In the genomic region with DNA sequence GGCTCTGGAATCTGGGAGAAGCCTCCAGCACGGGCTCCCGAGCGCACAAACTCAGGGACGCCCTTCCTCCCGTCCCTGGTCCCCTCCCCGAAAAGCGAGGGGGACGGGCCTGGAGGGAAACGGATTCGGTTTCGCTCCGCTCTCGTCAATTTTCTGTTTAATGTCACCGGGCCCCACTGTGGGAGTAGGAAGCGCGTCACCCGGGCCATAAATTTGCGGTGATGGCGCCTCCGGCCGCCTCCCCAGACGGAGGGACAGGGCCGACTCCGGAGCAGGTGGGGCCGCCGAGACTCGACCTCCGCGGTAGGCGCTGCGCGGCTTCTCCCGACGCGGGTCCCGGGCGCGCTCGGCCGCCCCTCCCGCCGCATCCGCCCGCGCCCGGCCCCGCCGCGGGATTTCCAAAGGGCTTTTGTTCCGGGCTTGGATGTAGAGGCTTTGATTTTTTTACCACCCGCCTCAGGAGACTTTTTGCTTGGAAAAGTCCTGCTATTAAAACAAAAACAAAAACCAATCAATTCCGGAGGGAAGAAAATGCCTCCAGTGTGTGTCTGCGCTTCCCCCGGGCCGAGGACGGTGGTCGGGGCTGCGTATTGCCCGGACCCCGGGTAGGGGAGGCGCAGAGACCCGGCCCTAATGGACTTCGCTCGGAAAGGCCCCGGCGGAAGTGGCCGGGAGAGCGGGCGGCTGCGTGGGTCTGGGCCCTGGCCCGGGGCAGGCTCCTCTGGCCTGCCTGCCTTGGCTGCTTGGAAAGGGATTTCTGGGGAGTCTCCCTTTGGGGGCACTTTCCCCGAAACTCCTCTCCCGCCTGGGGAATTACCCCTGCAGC, we compare ENCODE assay signal across 8 cellular contexts. TPM values are rescaled to one million over a fixed set of nuclear protein-coding genes. Genes with fewer than 3 reads are reported as not detected.
DNase-seq lines count a peak whose midpoint lies in the region; ATAC-seq, FAIRE-seq and TF ChIP-seq lines count a peak whose summit lies in the region.

No MANE protein-coding gene starts in this region.

- peak overlapping the region; percentile 87 for H3K4me3 ChIP-seq in SK-N-MC
- H3K4me3 ChIP-seq in HepG2 (replicated peaks in 1 of 3; ENCODE audit: insufficient read depth in 1 of 3, low read depth in 2 of 3, low read length in 3 of 3) = peak overlapping the region; percentile 68 to 76 (median 70)

- ATAC-seq in HepG2 (peak; percentile 14), HG03095 (IDR thresholded peaks at IDR 0.05; ENCODE audit: unreplicated experiment) (no peak)

- intact Hi-C loops in HepG2 (cut with micrococcal nuclease; ENCODE audit: unreplicated experiment) = loop anchor here (5.0 kb wide), 2 partner anchors 80 to 910 kb away; a partner anchor contains a TSS

- peaks cover 74% of the 10 kb centered on the region for H3K4me1 ChIP-seq in HepG2 (ENCODE audit: insufficient read depth, low read length)

- CTCF ChIA-PET in HepG2 (lab: Yijun Ruan, JAX; ENCODE audit: low intra/inter-chr PET ratio, low total read pairs) = no interaction called here

- no peak for FAIRE-seq in HepG2 (lab: Jason Lieb, UNC)

- H3K27ac ChIP-seq in SK-N-MC = peak overlapping the region; percentile 95
- peak overlapping the region; percentile 98 for H3K27ac ChIP-seq in cingulate gyrus (ENCODE audit: low read depth, low read length)
- peak overlapping the region; percentile 38 for H3K27ac ChIP-seq in HepG2 (ENCODE audit: extremely low read length, insufficient read depth, low read length)

- no peak for TF ChIP-seq CTCF in HepG2 (CRISPR knock-in tag; IDR thresholded peaks at IDR 0.05)

- no peak for TF ChIP-seq RAD21 in HepG2 (CRISPR knock-in tag; IDR thresholded peaks at IDR 0.05)

- no peak for TF ChIP-seq EP300 in HepG2 (IDR thresholded peaks at IDR 0.05; ENCODE audit: low read depth in 2 of 2, low read length in 2 of 2)
- TF ChIP-seq EP300 in HepG2 (CRISPR knock-in tag; IDR thresholded peaks at IDR 0.05; ENCODE audit: borderline replicate concordance) = no peak

- H3K27me3 ChIP-seq in HepG2 (ENCODE audit: control insufficient read depth in 1 of 2, insufficient read depth in 2 of 2, low read length in 2 of 2) = peaks cover 14 to 89% of the 10 kb centered on the region in 2 experiments

- H3K79me2 ChIP-seq in HepG2 (ENCODE audit: insufficient read depth, low read length) = no peaks in the 10 kb centered on the region

- 2% methylated on average over 41 of the region's 73 CpGs for WGBS in HepG2 (ENCODE audit: low lambda C conversion rate)

- DNase-seq in DMS79 treated with DMSO at 0.1 percent for 48 hours (lab: John Stamatoyannopoulos, UW) = peak; percentile 3
- DNase-seq in DMS79 (lab: John Stamatoyannopoulos, UW) = no peak
- DNase-seq in SK-N-MC (ENCODE audit: low read depth, low spot score) = no peak
- DNase-seq in HepG2 (ENCODE audit: low spot score) = no peak
- peak; percentile 66 for DNase-seq in stimulated activated CD4-positive, alpha-beta T cell treated with anti-CD3 and anti-CD28 coated beads, Interleukin-4, amount 100 ng/mL, for 1 hour
- DNase-seq in erythroblast (lab: John Stamatoyannopoulos, UW) = no peak

- no peaks in the 10 kb centered on the region for H3K36me3 ChIP-seq in SK-N-MC (ENCODE audit: insufficient read depth, low read length)
- no peaks in the 10 kb centered on the region for H3K36me3 ChIP-seq in HepG2 (replicated peaks in 1 of 2; ENCODE audit: control insufficient read depth in 1 of 2, insufficient read depth in 2 of 2, low read length in 2 of 2)

- TSS peak; percentile 54 for BruUV-seq in HepG2 (replicated peaks; lab: Mats Ljungman, UMichigan)

- peaks cover 9% of the 10 kb centered on the region; the same call in 1 of the 2 replicates for H4K20me1 ChIP-seq in HepG2 (ENCODE audit: insufficient read depth, low read length)

- H2AFZ ChIP-seq in HepG2 (ENCODE audit: low read length) = no peak overlapping the region

- H3K9ac ChIP-seq in SK-N-MC (ENCODE audit: insufficient read length) (peak overlapping the region; percentile 90), HepG2 (ENCODE audit: insufficient read depth, low read depth, low read length) (peak overlapping the region; percentile 72)

- TF ChIP-seq POLR2A in HepG2 (IDR thresholded peaks at IDR 0.05; ENCODE audit: insufficient read depth in 1 of 2, low read depth in 2 of 2, low read length in 2 of 2) = no peak
- no peak for TF ChIP-seq POLR2A in erythroblast (IDR thresholded peaks at IDR 0.05; ENCODE audit: low read length)

- no peaks in the 10 kb centered on the region for H3K9me3 ChIP-seq in SK-N-MC (ENCODE audit: low read depth, low read length)
- no peaks in the 10 kb centered on the region for H3K9me3 ChIP-seq in HepG2 (ENCODE audit: low read length)

- POLR2A ChIA-PET in HepG2 (lab: Yijun Ruan, JAX) = interaction anchor here (1.0 to 1.1 kb wide), 2 partner anchors 8 to 10 kb away, joined by 3 read pairs; a partner anchor contains a TSS

- peak overlapping the region; percentile 92 for H3K4me2 ChIP-seq in HepG2 (ENCODE audit: low read depth, low read length)

- in situ Hi-C loops in HepG2 (cut with HindIII; ENCODE audit: extremely low pct_ligation_motif_present, low pct_unique_long_range_greater_than_20kb) = no loop called here

TF ChIP-seq in HepG2, 621 proteins besides CTCF, POLR2A, EP300 and RAD21 (continues in another document):
- TF ChIP-seq PHF20 (CRISPR knock-in tag; IDR thresholded peaks at IDR 0.05) = no peak
- TF ChIP-seq SRSF9 (IDR thresholded peaks at IDR 0.05; ENCODE audit: borderline replicate concordance, insufficient read depth, low read depth, low read length, poor library complexity, severe bottlenecking) = no peak
- TF ChIP-seq AGO2 (optimal IDR thresholded peaks at IDR 0.05; ENCODE audit: low read depth, low read length) = peak; percentile 95
- peak; percentile 12 for TF ChIP-seq PTBP1 (IDR thresholded peaks at IDR 0.05; ENCODE audit: low read depth, low read length, poor library complexity, severe bottlenecking)
- no peak for TF ChIP-seq ZNF615 (CRISPR knock-in tag; IDR thresholded peaks at IDR 0.05; ENCODE audit: borderline replicate concordance)
- TF ChIP-seq SRSF1 (optimal IDR thresholded peaks at IDR 0.05; ENCODE audit: low read depth, low read length) = peak; percentile 37
- peak; percentile 85; the same call in 1 of the 2 replicates for TF ChIP-seq KDM2A (CRISPR knock-in tag; IDR thresholded peaks at IDR 0.05; ENCODE audit: borderline replicate concordance, low read depth)
- TF ChIP-seq ARNT2 (CRISPR knock-in tag; IDR thresholded peaks at IDR 0.05; ENCODE audit: low read depth) = no peak
- peak; percentile 61; the same call in 1 of the 2 replicates for TF ChIP-seq SMAD9 (CRISPR knock-in tag; IDR thresholded peaks at IDR 0.05)
- TF ChIP-seq ZNF720 (CRISPR knock-in tag; IDR thresholded peaks at IDR 0.05) = no peak
- TF ChIP-seq, protein P1, sequence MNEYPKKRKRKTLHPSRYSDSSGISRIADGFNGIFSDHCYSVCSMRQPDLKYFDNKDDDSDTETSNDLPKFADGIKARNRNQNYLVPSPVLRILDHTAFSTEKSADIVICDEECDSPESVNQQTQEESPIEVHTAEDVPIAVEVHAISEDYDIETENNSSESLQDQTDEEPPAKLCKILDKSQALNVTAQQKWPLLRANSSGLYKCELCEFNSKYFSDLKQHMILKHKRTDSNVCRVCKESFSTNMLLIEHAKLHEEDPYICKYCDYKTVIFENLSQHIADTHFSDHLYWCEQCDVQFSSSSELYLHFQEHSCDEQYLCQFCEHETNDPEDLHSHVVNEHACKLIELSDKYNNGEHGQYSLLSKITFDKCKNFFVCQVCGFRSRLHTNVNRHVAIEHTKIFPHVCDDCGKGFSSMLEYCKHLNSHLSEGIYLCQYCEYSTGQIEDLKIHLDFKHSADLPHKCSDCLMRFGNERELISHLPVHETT (CRISPR knock-in tag; conservative IDR thresholded peaks at IDR 0.05) = 0 out of 2 replicates have a peak, but pooled peaks have one; percentile 22
- TF ChIP-seq, protein P2, sequence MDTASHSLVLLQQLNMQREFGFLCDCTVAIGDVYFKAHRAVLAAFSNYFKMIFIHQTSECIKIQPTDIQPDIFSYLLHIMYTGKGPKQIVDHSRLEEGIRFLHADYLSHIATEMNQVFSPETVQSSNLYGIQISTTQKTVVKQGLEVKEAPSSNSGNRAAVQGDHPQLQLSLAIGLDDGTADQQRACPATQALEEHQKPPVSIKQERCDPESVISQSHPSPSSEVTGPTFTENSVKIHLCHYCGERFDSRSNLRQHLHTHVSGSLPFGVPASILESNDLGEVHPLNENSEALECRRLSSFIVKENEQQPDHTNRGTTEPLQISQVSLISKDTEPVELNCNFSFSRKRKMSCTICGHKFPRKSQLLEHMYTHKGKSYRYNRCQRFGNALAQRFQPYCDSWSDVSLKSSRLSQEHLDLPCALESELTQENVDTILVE (CRISPR knock-in tag; IDR thresholded peaks at IDR 0.05) = 0 out of 2 replicates have a peak, but pooled peaks have one; percentile 33
- TF ChIP-seq SNAI1 (CRISPR knock-in tag; IDR thresholded peaks at IDR 0.05; ENCODE audit: borderline replicate concordance) = no peak
- TF ChIP-seq HNRNPLL (IDR thresholded peaks at IDR 0.05; ENCODE audit: low read depth, low read length, poor library complexity, severe bottlenecking) = peak; percentile 52
- peak; percentile 72 for TF ChIP-seq RBM39 (IDR thresholded peaks at IDR 0.05; ENCODE audit: low read depth, low read length, poor library complexity, severe bottlenecking)

RNA-seq across cellular contexts. Expression of a gene that starts 7.8 kb away (rescaled TPM):
- total RNA-seq in HepG2 (2016; rRNA removed; fragmentation: Illumina TruSeq; extraction: Trizol) = 0.94 and 1.7 TPM in 2 replicates
- 1.4 and 1.8 TPM in 2 replicates for total RNA-seq in HepG2 (2016; cell fraction: cytosol; rRNA removed; fragmentation: Illumina TruSeq; extraction: Trizol; ENCODE audit: low read depth)
- total RNA-seq in HepG2 (2016; cell fraction: insoluble cytoplasmic fraction; rRNA removed; fragmentation: Illumina TruSeq; extraction: Trizol) = 1.2 and 1.8 TPM in 2 replicates
- 1.2 and 1.9 TPM in 2 replicates for total RNA-seq in HepG2 (2016; cell fraction: membrane; rRNA removed; fragmentation: Illumina TruSeq; extraction: Trizol)
- total RNA-seq in HepG2 (2016; cell fraction: nucleus; rRNA removed; fragmentation: Illumina TruSeq; extraction: Trizol) = 2.8 and 3.9 TPM in 2 replicates
- 1.4 TPM in 2 replicates for polyA plus RNA-seq in HepG2 (2011; rRNA removed)
- polyA plus RNA-seq in HepG2 (2011; cell fraction: cytosol; rRNA removed) = 0.42 and 0.64 TPM in 2 replicates
- polyA plus RNA-seq in HepG2 (2011; cell fraction: nucleus; rRNA removed) = 15.9 and 22.2 TPM in 2 replicates
- 1.8 and 2.5 TPM in 2 replicates for polyA plus RNA-seq in HepG2 (2012)
- 1.1 and 1.4 TPM in 2 replicates for polyA plus RNA-seq in HepG2 (2016; cell fraction: cytosol; fragmentation: Illumina TruSeq; extraction: Trizol; ENCODE audit: low read depth)
- 1.3 and 1.9 TPM in 2 replicates for polyA plus RNA-seq in HepG2 (2016; cell fraction: insoluble cytoplasmic fraction; fragmentation: Illumina TruSeq; extraction: Trizol; ENCODE audit: low read depth)
- polyA plus RNA-seq in HepG2 (2016; cell fraction: membrane; fragmentation: Illumina TruSeq; extraction: Trizol; ENCODE audit: low read depth) = 1.9 and 2.3 TPM in 2 replicates
- polyA plus RNA-seq in HepG2 (2016; cell fraction: nucleus; fragmentation: Illumina TruSeq; extraction: Trizol; ENCODE audit: insufficient read depth, low read depth) = 9.5 and 11.0 TPM in 2 replicates
- 1.7 and 5.4 TPM in 2 replicates for polyA minus RNA-seq in HepG2 (2011; rRNA and poly(A)+ RNA removed; ENCODE audit: low replicate concordance)
- 1.1 and 1.9 TPM in 2 replicates for polyA minus RNA-seq in HepG2 (2011; cell fraction: cytosol; rRNA and poly(A)+ RNA removed)
- polyA minus RNA-seq in HepG2 (2011; cell fraction: nucleus; rRNA and poly(A)+ RNA removed) = 5.5 and 5.9 TPM in 2 replicates

Comparison
In these comparisons a context has a peak if more than half of its experiments do, and no peak if none do; other contexts are left out.
1. DNase-seq: peak in DMS79 treated with DMSO at 0.1 percent for 48 hours (single experiment) and stimulated activated CD4-positive, alpha-beta T cell treated with anti-CD3 and anti-CD28 coated beads, Interleukin-4, amount 100 ng/mL, for 1 hour (single experiment); none in DMS79 (single experiment), SK-N-MC (single experiment), HepG2 (single experiment) and erythroblast (0 of 2).
2. H3K27ac ChIP-seq: peak in every context shown above with its lines; median percentile 98 in cingulate gyrus; 95 in SK-N-MC; 38 in HepG2.